In genomic region chr13:27016871-27017270, GRCh38 we compare ENCODE assay signal across 20 cellular contexts.
"Had no signal": no experiment of that assay in that cellular context is flagged by ENCODE, and none has a peak within 500 bp of the region (broad histone marks: within the 10 kb centered on the region; RNA-seq: fewer than 3 reads in every experiment).

No MANE protein-coding gene starts in this region.

- H3K27me3 ChIP-seq: heart left ventricle, pancreas had no signal

- H3K9me3 ChIP-seq: heart left ventricle, pancreas had no signal

- H3K36me3 Mint-ChIP-seq: activated naive CD8-positive, alpha-beta T cell treated with anti-CD3 and anti-CD28 coated beads for 36 hours; brain; stimulated activated memory B cell treated with anti-CD40 and anti-IgM and Interleukin-4, amounts not matched to agents 10 μg/mL and 1 μg/mL and 100 μg/mL, for 72 hours had no signal

- H3K4me3 Mint-ChIP-seq: activated CD4-positive, alpha-beta T cell treated with anti-CD3 and anti-CD28 coated beads, Interleukin-2, amount 10 ng/mL, durations not matched to agents 24 days and 14 days; activated CD8-positive, alpha-beta T cell treated with anti-CD3 and anti-CD28 coated beads, Interleukin-2, amount 10 ng/mL, durations not matched to agents 7 days and 5 days; activated naive CD8-positive, alpha-beta T cell treated with anti-CD3 and anti-CD28 coated beads for 36 hours; activated T-helper 1 cell treated with anti-CD3 and anti-CD28 coated beads, Interleukin-12 subunit alpha, Interleukin-12 subunit beta, Interleukin-2, Interleukin-4 antibody, amounts not matched to agents 30 ng/mL and 10 ng/mL and 1 ng/mL, durations not matched to agents 14 hours and 24 hours and 36 hours; brain; central memory CD8-positive, alpha-beta T cell; naive B cell; stimulated activated memory B cell treated with anti-CD40 and anti-IgM and Interleukin-4, amounts not matched to agents 10 μg/mL and 1 μg/mL and 100 μg/mL, for 72 hours had no signal

- H3K27ac ChIP-seq: heart left ventricle, pancreas had no signal

- H3K27ac Mint-ChIP-seq: activated CD4-positive, alpha-beta T cell treated with anti-CD3 and anti-CD28 coated beads, Interleukin-2, amount 10 ng/mL, durations not matched to agents 24 days and 14 days; activated CD8-positive, alpha-beta T cell treated with anti-CD3 and anti-CD28 coated beads, Interleukin-2, amount 10 ng/mL, durations not matched to agents 7 days and 5 days; activated naive CD8-positive, alpha-beta T cell treated with anti-CD3 and anti-CD28 coated beads for 36 hours; activated T-helper 1 cell treated with anti-CD3 and anti-CD28 coated beads, Interleukin-12 subunit alpha, Interleukin-12 subunit beta, Interleukin-2, Interleukin-4 antibody, amounts not matched to agents 30 ng/mL and 10 ng/mL and 1 ng/mL, durations not matched to agents 14 hours and 24 hours and 36 hours; stimulated activated memory B cell treated with anti-CD40 and anti-IgM and Interleukin-4, amounts not matched to agents 10 μg/mL and 1 μg/mL and 100 μg/mL, for 72 hours had no signal

- H3K4me3 ChIP-seq: heart left ventricle, lung, pancreas had no signal

- H3K27me3 Mint-ChIP-seq: activated naive CD8-positive, alpha-beta T cell treated with anti-CD3 and anti-CD28 coated beads for 36 hours; stimulated activated memory B cell treated with anti-CD40 and anti-IgM and Interleukin-4, amounts not matched to agents 10 μg/mL and 1 μg/mL and 100 μg/mL, for 72 hours had no signal

- ATAC-seq: activated CD8-positive, alpha-beta T cell treated with anti-CD3 and anti-CD28 coated beads, Interleukin-2, amount 10 ng/mL, durations not matched to agents 7 days and 5 days; heart left ventricle; pancreas; sciatic nerve; stimulated activated memory B cell treated with anti-CD40 and anti-IgM and Interleukin-4, amounts not matched to agents 10 μg/mL and 1 μg/mL and 100 μg/mL, for 72 hours had no signal

- H3K36me3 ChIP-seq: heart left ventricle, pancreas had no signal

- H3K4me1 Mint-ChIP-seq: activated CD4-positive, alpha-beta T cell treated with anti-CD3 and anti-CD28 coated beads, Interleukin-2, amount 10 ng/mL, durations not matched to agents 24 days and 14 days; activated naive CD8-positive, alpha-beta T cell treated with anti-CD3 and anti-CD28 coated beads for 36 hours; central memory CD8-positive, alpha-beta T cell had no signal

- H3K9me3 Mint-ChIP-seq: activated CD4-positive, alpha-beta T cell treated with anti-CD3 and anti-CD28 coated beads, Interleukin-2, amount 10 ng/mL, durations not matched to agents 24 days and 14 days; activated naive CD8-positive, alpha-beta T cell treated with anti-CD3 and anti-CD28 coated beads for 36 hours; activated T-helper 1 cell treated with anti-CD3 and anti-CD28 coated beads, Interleukin-12 subunit alpha, Interleukin-12 subunit beta, Interleukin-2, Interleukin-4 antibody, amounts not matched to agents 30 ng/mL and 10 ng/mL and 1 ng/mL, durations not matched to agents 14 hours and 24 hours and 36 hours; brain; central memory CD8-positive, alpha-beta T cell; stimulated activated memory B cell treated with anti-CD40 and anti-IgM and Interleukin-4, amounts not matched to agents 10 μg/mL and 1 μg/mL and 100 μg/mL, for 72 hours had no signal

- H3K4me1 ChIP-seq: pancreas had no signal

- DNase-seq: activated CD4-positive, alpha-beta T cell treated with anti-CD3 and anti-CD28 coated beads, Interleukin-2, amount 10 ng/mL, durations not matched to agents 24 days and 14 days; activated CD4-positive, CD25-positive, alpha-beta regulatory T cell; activated CD8-positive, alpha-beta T cell treated with anti-CD3 and anti-CD28 coated beads, Interleukin-2, amount 10 ng/mL, durations not matched to agents 7 days and 5 days; activated naive CD8-positive, alpha-beta T cell treated with anti-CD3 and anti-CD28 coated beads for 36 hours; amygdala; effector memory CD4-positive, alpha-beta T cell; foreskin melanocyte; heart left ventricle; midbrain; naive B cell; pancreas; stimulated activated CD4-positive, alpha-beta T cell treated with anti-CD3 and anti-CD28 coated beads, Interleukin-12 subunit alpha, Interleukin-12 subunit beta, amount 100 ng/mL, for 4 hours; T-helper 2 cell had no signal

- FAIRE-seq: pancreas, TTC549 had no signal
